Comparison of ENCODE assay signal across 1 cellular context in genomic region chr6:34561227-34561530, GRCh38.
A peak's percentile ranks its signal among the peaks of the same experiment; 100 is the strongest.
TF ChIP-seq lines count a peak whose summit lies in the region.

No MANE protein-coding gene starts in this region.

TF ChIP-seq in HepG2, 621 proteins besides CTCF, POLR2A, EP300 and RAD21:
- TF ChIP-seq ZMYM3 (CRISPR knock-in tag; IDR thresholded peaks at IDR 0.05) (0 out of 2 replicates have a peak, but pooled peaks have one; percentile 1), ZHX1 (CRISPR knock-in tag; IDR thresholded peaks at IDR 0.05; ENCODE audit: low read depth) (no peak), MAF1 (CRISPR knock-in tag; IDR thresholded peaks at IDR 0.05; ENCODE audit: borderline replicate concordance) (no peak), RFXAP (CRISPR knock-in tag; IDR thresholded peaks at IDR 0.05; ENCODE audit: borderline replicate concordance) (0 out of 2 replicates have a peak, but pooled peaks have one; percentile 11), TEAD2 (CRISPR knock-in tag; IDR thresholded peaks at IDR 0.05) (0 out of 2 replicates have a peak, but pooled peaks have one; percentile 49), HES4 (CRISPR knock-in tag; IDR thresholded peaks at IDR 0.05; ENCODE audit: borderline replicate concordance) (peak; percentile 52; the same call in 1 of the 2 replicates), ATAD3A (CRISPR knock-in tag; IDR thresholded peaks at IDR 0.05) (no peak), ADNP (CRISPR knock-in tag; IDR thresholded peaks at IDR 0.05) (0 out of 2 replicates have a peak, but pooled peaks have one; percentile 0), HNF4A (CRISPR knock-in tag; IDR thresholded peaks at IDR 0.05) (0 out of 2 replicates have a peak, but pooled peaks have one; percentile 5)
